ENCODE assay signal across 8 cellular contexts in genomic region chr4:7539659-7540058, GRCh38.
DNase-seq lines count a peak whose midpoint lies in the region; ATAC-seq and TF ChIP-seq lines count a peak whose summit lies in the region.

No MANE protein-coding gene starts in this region.

- ATAC-seq in upper lobe of right lung: peak; percentile 57
- no peak for ATAC-seq in HG02642 (IDR thresholded peaks at IDR 0.05; ENCODE audit: poor library complexity, unreplicated experiment)
- no peak for ATAC-seq in GM19463 (IDR thresholded peaks at IDR 0.05; ENCODE audit: unreplicated experiment)
- ATAC-seq in GM21528 (IDR thresholded peaks at IDR 0.05; ENCODE audit: low FRiP score, unreplicated experiment): no peak

- CTCF ChIA-PET in A673 (lab: Charles Lee): no interaction called here

- H3K27ac Mint-ChIP-seq in endodermal cell: no peak overlapping the region

- no peaks in the 10 kb centered on the region for H3K9me3 Mint-ChIP-seq in endodermal cell

- POLR2A ChIA-PET in A673 (lab: Charles Lee; ENCODE audit: low non-redundant PET): no interaction called here

- H3K27me3 ChIP-seq in A673 (replicated peaks; ENCODE audit: insufficient read depth, low read depth, low read length, poor library complexity) (no peaks in the 10 kb centered on the region), endodermal cell (ENCODE audit: control insufficient read depth, insufficient read depth, low read length, poor library complexity, severe bottlenecking) (no peaks in the 10 kb centered on the region), upper lobe of right lung (no peaks in the 10 kb centered on the region)

- no peaks in the 10 kb centered on the region for H3K36me3 Mint-ChIP-seq in endodermal cell (ENCODE audit: low read depth)

- H3K9me3 ChIP-seq in A673 (ENCODE audit: low read depth, low read length, poor library complexity, severe bottlenecking) (no peaks in the 10 kb centered on the region), endodermal cell (ENCODE audit: control insufficient read depth, low read length) (no peaks in the 10 kb centered on the region), upper lobe of right lung (no peaks in the 10 kb centered on the region)

- peaks cover 5% of the 10 kb centered on the region for H3K27me3 Mint-ChIP-seq in endodermal cell (ENCODE audit: insufficient read depth)

- H3K27ac ChIP-seq in A673 (ENCODE audit: low read depth, low read length, poor library complexity, severe bottlenecking) (no peak overlapping the region), endodermal cell (ENCODE audit: low read depth, low read length) (no peak overlapping the region), upper lobe of right lung (no peak overlapping the region)

- H3K36me3 ChIP-seq in A673 (ENCODE audit: insufficient read depth, low read length, poor library complexity, severe bottlenecking) (no peaks in the 10 kb centered on the region), endodermal cell (ENCODE audit: control insufficient read depth, insufficient read depth, low read length) (no peaks in the 10 kb centered on the region), upper lobe of right lung (no peaks in the 10 kb centered on the region)

- TF ChIP-seq CTCF in A673 (conservative IDR thresholded peaks at IDR 0.05; ENCODE audit: low read depth, low read length) (no peak), endodermal cell (conservative IDR thresholded peaks at IDR 0.05) (no peak), upper lobe of right lung (IDR thresholded peaks at IDR 0.05) (no peak)

- no TSS peak for BruUV-seq in A673 (replicated peaks; lab: Mats Ljungman, UMichigan)

- no peaks in the 10 kb centered on the region for H3K4me1 Mint-ChIP-seq in endodermal cell

- intact Hi-C loops in A673 (cut with micrococcal nuclease; ENCODE audit: unreplicated experiment): no loop called here
- intact Hi-C loops in upper lobe of right lung (cut with DNase I): no loop called here

- H3K4me1 ChIP-seq in A673 (ENCODE audit: insufficient read depth, low read length, poor library complexity, severe bottlenecking) (no peaks in the 10 kb centered on the region), endodermal cell (ENCODE audit: control insufficient read depth, insufficient read depth, low read length) (no peaks in the 10 kb centered on the region), upper lobe of right lung (no peaks in the 10 kb centered on the region)

- H3K4me3 Mint-ChIP-seq in endodermal cell: no peak overlapping the region

- H3K9ac ChIP-seq in endodermal cell (ENCODE audit: extremely low read depth, low read length, poor library complexity, severe bottlenecking): no peak overlapping the region

- H3K4me3 ChIP-seq in A673 (ENCODE audit: low read depth, low read length, poor library complexity, severe bottlenecking): no peak overlapping the region
- H3K4me3 ChIP-seq in endodermal cell (ENCODE audit: low read length): no peak overlapping the region
- H3K4me3 ChIP-seq in upper lobe of right lung: no peak overlapping the region

- WGBS in endodermal cell (ENCODE audit: insufficient coverage in 1 of 2, insufficient read length in 1 of 2), 2 experiments: 72% methylated on average over 9 of the region's 9 CpGs; no CpG with 5 or more reads in 1 of the 2 experiments

- DNase-seq in A673 (ENCODE audit: low spot score): peak; percentile 54
- peak; percentile 9 for DNase-seq in HS-5 (ENCODE audit: low read depth)
- DNase-seq in T-helper 22 cell (ENCODE audit: low read depth): peak; percentile 26
- DNase-seq in endodermal cell: peak; percentile 90
- DNase-seq in upper lobe of right lung: no peak
